ENCODE assay signal across 1 cellular context in the genomic region with DNA sequence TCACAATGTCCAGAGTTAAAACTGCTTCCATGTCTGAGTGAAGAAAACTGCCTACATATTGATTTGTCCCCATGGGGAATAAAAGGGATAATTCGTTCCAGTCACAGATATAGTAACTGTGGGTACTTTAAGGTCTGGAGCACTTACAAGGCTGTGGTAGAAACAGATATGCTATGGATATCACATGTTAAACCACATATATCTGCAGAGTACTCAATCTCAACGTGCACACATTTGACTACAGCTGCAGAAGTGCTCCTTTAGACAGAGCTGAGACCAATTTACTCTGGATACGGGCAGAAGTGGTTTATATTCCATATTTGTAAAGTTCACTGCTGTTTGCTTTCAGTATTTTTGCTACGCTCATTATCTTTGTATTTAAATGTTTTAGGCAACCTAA.
TF ChIP-seq lines count a peak whose summit lies in the region.

No MANE protein-coding gene starts in this region.

TF ChIP-seq in K562, 482 proteins besides CTCF, POLR2A, EP300 and RAD21:
- TF ChIP-seq CBFA2T3 (IDR thresholded peaks at IDR 0.05) = peak; percentile 53
- peak; percentile 18; the same call in 1 of the 2 replicates for TF ChIP-seq TAL1 (IDR thresholded peaks at IDR 0.05)
- no peak for TF ChIP-seq GATAD2B (IDR thresholded peaks at IDR 0.05; ENCODE audit: borderline replicate concordance)
- no peak for TF ChIP-seq PHF21A (IDR thresholded peaks at IDR 0.05; ENCODE audit: borderline replicate concordance, low read depth)
- TF ChIP-seq NR2C1 (IDR thresholded peaks at IDR 0.05) = no peak
- TF ChIP-seq NR2C1 (tag; IDR thresholded peaks at IDR 0.05) = no peak
- TF ChIP-seq ARID1B (IDR thresholded peaks at IDR 0.05) = peak; percentile 31
- TF ChIP-seq TEAD4 (IDR thresholded peaks at IDR 0.05; ENCODE audit: low read length) = peak; percentile 63
- TF ChIP-seq TEAD4 (CRISPR knock-in tag; IDR thresholded peaks at IDR 0.05; ENCODE audit: borderline replicate concordance) = no peak
- peak; percentile 65 for TF ChIP-seq TCF3 (CRISPR knock-in tag; IDR thresholded peaks at IDR 0.05)
- TF ChIP-seq ATF1 (CRISPR knock-in tag; IDR thresholded peaks at IDR 0.05) = no peak
- no peak for TF ChIP-seq ATF1 (tag; IDR thresholded peaks at IDR 0.05)
